8 cellular contexts compared by ENCODE assay signal in the genomic region with DNA sequence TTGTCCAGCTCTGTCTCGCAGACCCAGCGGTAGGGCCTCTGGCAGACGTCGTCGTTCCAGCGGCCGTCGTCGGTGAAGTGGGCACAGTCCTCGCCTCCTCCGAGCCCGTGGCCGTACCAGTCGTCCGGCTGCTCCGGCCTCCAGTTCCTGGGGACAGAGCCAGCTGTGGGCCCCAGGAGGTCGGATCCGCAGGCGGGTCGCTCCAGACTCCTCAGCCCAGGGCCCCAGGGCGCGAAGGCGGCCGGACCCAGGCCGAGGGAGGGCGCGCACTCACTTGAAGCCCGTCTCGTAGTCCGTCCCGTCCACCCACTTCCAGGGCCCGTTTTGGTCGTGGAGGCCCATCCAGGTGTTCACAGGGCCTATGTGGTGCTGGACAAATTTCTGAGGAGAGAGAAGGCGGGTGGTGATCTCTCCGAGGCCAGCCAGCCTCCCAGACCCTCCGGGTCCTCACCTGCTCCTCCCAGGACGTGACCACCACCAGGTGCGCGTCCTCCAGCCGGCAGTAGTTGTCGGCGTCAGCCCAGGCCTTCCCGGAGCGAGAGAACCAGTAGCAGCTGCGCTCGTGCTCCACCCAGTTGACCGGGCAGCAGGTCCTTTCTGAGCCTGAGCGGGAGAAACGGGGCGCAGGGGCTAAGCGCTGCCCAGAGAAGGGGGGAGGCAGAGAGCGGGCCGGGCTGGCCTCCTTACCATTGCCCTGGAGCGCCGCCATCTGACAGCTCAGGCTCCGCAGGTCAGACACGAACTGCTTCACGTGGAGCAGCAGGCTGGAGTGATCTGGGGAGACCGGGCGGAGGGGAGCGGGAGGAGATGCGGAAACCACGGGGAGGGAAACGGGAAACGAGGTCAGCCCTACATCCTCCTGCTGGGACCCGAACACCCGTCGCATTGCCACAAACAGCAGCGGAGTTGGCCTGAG. TPM values are rescaled to one million over a fixed set of nuclear protein-coding genes. Genes with fewer than 3 reads are reported as not detected.
DNase-seq lines count a peak whose midpoint lies in the region; ATAC-seq and TF ChIP-seq lines count a peak whose summit lies in the region.

No MANE protein-coding gene starts in this region.

- no CpG with 5 or more reads among the region's 69 CpGs for WGBS in H9 (ENCODE audit: extremely low coverage, insufficient read length, low lambda C conversion rate)
- WGBS in esophagus muscularis mucosa, result 29% methylated on average over 17 of the region's 69 CpGs
- WGBS in neuronal stem cell (ENCODE audit: extremely low coverage in 2 of 2, insufficient read length in 2 of 2, insufficient replicate concordance in 1 of 2), 2 donors, result no CpG with 5 or more reads among the region's 69 CpGs

- H2BK20ac ChIP-seq in H9 (ENCODE audit: low read depth, low read length, poor library complexity, severe bottlenecking), result no peak overlapping the region

- H3K9me3 ChIP-seq in H9 (ENCODE audit: control insufficient read depth, low read depth, low read length), result no peaks in the 10 kb centered on the region
- H3K9me3 ChIP-seq in esophagus muscularis mucosa, result peaks cover 0 to 10% (median 9%) of the 10 kb centered on the region in 4 donors
- H3K9me3 ChIP-seq in neuronal stem cell (replicated peaks in 1 of 2; ENCODE audit: control insufficient read depth in 2 of 2, insufficient read depth in 1 of 2, low read depth in 1 of 2, low read length in 2 of 2), result peaks cover 0 to 10% of the 10 kb centered on the region in 2 donors

- no peak overlapping the region for H4K5ac ChIP-seq in H9 (ENCODE audit: insufficient read length, low read depth, low read length)

- TF ChIP-seq POLR2A in esophagus muscularis mucosa (IDR thresholded peaks at IDR 0.05; ENCODE audit: low read depth), result no peak

- H2BK15ac ChIP-seq in H9 (ENCODE audit: low read depth, low read length) (no peak overlapping the region), neuronal stem cell (ENCODE audit: low read length) (peak overlapping the region; percentile 38)

- H2AK5ac ChIP-seq in H9 (ENCODE audit: insufficient read length, low read length) (no peak overlapping the region), neuronal stem cell (ENCODE audit: low read depth, low read length) (no peak overlapping the region)

- peaks cover 16% of the 10 kb centered on the region for H3K23me2 ChIP-seq in H9 (ENCODE audit: insufficient read length, low read depth, low read length, poor library complexity, severe bottlenecking)

- H4K91ac ChIP-seq in H9 (ENCODE audit: insufficient read length, low read depth, low read length), result no peak overlapping the region
- H4K91ac ChIP-seq in neuronal stem cell (ENCODE audit: low read depth, low read length, poor library complexity), result no peak overlapping the region

- DNase-seq in H9, result peak; percentile 96
- peak; percentile 69 for DNase-seq in activated CD4-positive, alpha-beta memory T cell treated with anti-CD3 and anti-CD28 coated beads, Interleukin-2, amount 10 ng/mL, durations not matched to agents 7 days and 5 days
- no peak for DNase-seq in esophagus muscularis mucosa (ENCODE audit: extremely low spot score)
- DNase-seq in neuronal stem cell (ENCODE audit: low spot score), result peak; percentile 67
- peak; percentile 70 for DNase-seq in ureter (ENCODE audit: low spot score)
- DNase-seq in HuH-7.5 (ENCODE audit: low spot score), result no peak
- no peak for DNase-seq in EL

- POLR2A ChIA-PET in activated CD4-positive, alpha-beta memory T cell treated with anti-CD3 and anti-CD28 coated beads, Interleukin-2, amount 10 ng/mL, durations not matched to agents 7 days and 5 days (lab: Charles Lee), result no interaction called here

- no peak overlapping the region for H3K9ac ChIP-seq in H9 (ENCODE audit: extremely low read depth, insufficient read length, low read length)
- peak overlapping the region; percentile 65 for H3K9ac ChIP-seq in neuronal stem cell (ENCODE audit: low read depth, low read length, poor library complexity)

- H3K79me1 ChIP-seq in H9 (ENCODE audit: insufficient read depth, low read depth, low read length, poor library complexity, severe bottlenecking) (no peaks in the 10 kb centered on the region), neuronal stem cell (ENCODE audit: low read depth, low read length) (peaks cover 2% of the 10 kb centered on the region)

- peaks cover 26% of the 10 kb centered on the region for H3K27me3 Mint-ChIP-seq in H9 (ENCODE audit: low read depth)
- peaks cover 19% of the 10 kb centered on the region for H3K27me3 Mint-ChIP-seq in activated CD4-positive, alpha-beta memory T cell treated with anti-CD3 and anti-CD28 coated beads, Interleukin-2, amount 10 ng/mL, durations not matched to agents 7 days and 5 days

- H3K36me3 ChIP-seq in esophagus muscularis mucosa (no peaks in the 10 kb centered on the region), neuronal stem cell (replicated peaks in 1 of 2; ENCODE audit: control insufficient read depth in 2 of 2, insufficient read depth in 2 of 2, low read length in 2 of 2) (peaks cover 0 to 10% of the 10 kb centered on the region in 2 donors)

- ATAC-seq in HG03025 (IDR thresholded peaks at IDR 0.05; ENCODE audit: low FRiP score, unreplicated experiment), result no peak

- H2BK12ac ChIP-seq in H9 (ENCODE audit: insufficient read length, low read depth, low read length) (no peak overlapping the region), neuronal stem cell (ENCODE audit: low read length) (peak overlapping the region; percentile 76)

- H2BK120ac ChIP-seq in H9 (ENCODE audit: low read depth, low read length, poor library complexity, severe bottlenecking) (no peak overlapping the region), neuronal stem cell (ENCODE audit: low read depth, low read length) (peak overlapping the region; percentile 40)

- peaks cover 0 to 5% (median 0%) of the 10 kb centered on the region in 3 experiments; a peak in 3 of 7 replicates for H3K36me3 Mint-ChIP-seq in H9 (ENCODE audit: insufficient read depth in 1 of 3, low read depth in 3 of 3)
- no peaks in the 10 kb centered on the region for H3K36me3 Mint-ChIP-seq in activated CD4-positive, alpha-beta memory T cell treated with anti-CD3 and anti-CD28 coated beads, Interleukin-2, amount 10 ng/mL, durations not matched to agents 7 days and 5 days (ENCODE audit: low read depth)

- no peaks in the 10 kb centered on the region for H4K20me1 ChIP-seq in H9 (ENCODE audit: control insufficient read depth, insufficient read depth, insufficient read length)

- TF ChIP-seq CTCF in H9 (conservative IDR thresholded peaks at IDR 0.05), result peak; percentile 57
- TF ChIP-seq CTCF in esophagus muscularis mucosa (IDR thresholded peaks at IDR 0.05), result no peak

- H3K27ac ChIP-seq in H9 (ENCODE audit: insufficient read length, low read depth, low read length) (no peak overlapping the region), esophagus muscularis mucosa (replicated peaks in 1 of 4) (no peak overlapping the region), neuronal stem cell (replicated peaks; ENCODE audit: low read length) (no peak overlapping the region)

- no peaks in the 10 kb centered on the region for H3K79me2 ChIP-seq in H9 (ENCODE audit: insufficient read depth, low read length)

- H4K8ac ChIP-seq in H9 (replicated peaks; ENCODE audit: insufficient read length, low read depth, low read length) (no peak overlapping the region), neuronal stem cell (ENCODE audit: low read depth, low read length) (no peak overlapping the region)

- H3K18ac ChIP-seq in H9 (ENCODE audit: insufficient read length, low read depth, low read length), result peak overlapping the region; percentile 4
- H3K18ac ChIP-seq in neuronal stem cell (ENCODE audit: low read length), result peak overlapping the region; percentile 96

- H3K4me3 Mint-ChIP-seq in H9, result no peak overlapping the region; a peak in 1 of 5 replicates
- no peak overlapping the region for H3K4me3 Mint-ChIP-seq in activated CD4-positive, alpha-beta memory T cell treated with anti-CD3 and anti-CD28 coated beads, Interleukin-2, amount 10 ng/mL, durations not matched to agents 7 days and 5 days

- H3K4ac ChIP-seq in H9 (ENCODE audit: low read depth, low read length), result no peak overlapping the region
- H3K4ac ChIP-seq in neuronal stem cell (ENCODE audit: low read length), result no peak overlapping the region

- peaks cover 5 to 10% of the 10 kb centered on the region in 2 experiments; a peak in 3 of 4 replicates for H3K4me1 Mint-ChIP-seq in H9
- H3K4me1 Mint-ChIP-seq in activated CD4-positive, alpha-beta memory T cell treated with anti-CD3 and anti-CD28 coated beads, Interleukin-2, amount 10 ng/mL, durations not matched to agents 7 days and 5 days, result peaks cover 15% of the 10 kb centered on the region

- no peak overlapping the region for H2AFZ ChIP-seq in H9 (ENCODE audit: low read length)
- no peak overlapping the region for H2AFZ ChIP-seq in neuronal stem cell (ENCODE audit: low read length)

- peak overlapping the region; percentile 11 to 34 (median 30) for H3K4me3 ChIP-seq in esophagus muscularis mucosa
- peak overlapping the region in 1 of 2 donors; percentile 40 for H3K4me3 ChIP-seq in neuronal stem cell (ENCODE audit: low read length in 2 of 2)

- H3K14ac ChIP-seq in H9 (ENCODE audit: insufficient read depth, low read length), result 0 out of 2 replicates have a peak overlapping the region, but pooled peaks have one; percentile 2
- no peak overlapping the region for H3K14ac ChIP-seq in neuronal stem cell (ENCODE audit: low read length)

- H3T11ph ChIP-seq in H9 (ENCODE audit: low read length), result no peak overlapping the region

- H3K23ac ChIP-seq in H9 (ENCODE audit: insufficient read length, low read depth, low read length) (no peak overlapping the region), neuronal stem cell (ENCODE audit: low read depth, low read length, poor library complexity) (peak overlapping the region; percentile 50)

- intact Hi-C loops in esophagus muscularis mucosa (cut with DNase I), result no loop called here

- TF ChIP-seq EP300 in esophagus muscularis mucosa (IDR thresholded peaks at IDR 0.05), result no peak

- peaks cover 5% of the 10 kb centered on the region; the same call in 1 of the 2 replicates for H3K27me3 ChIP-seq in H9 (ENCODE audit: insufficient read depth, low read length)
- H3K27me3 ChIP-seq in esophagus muscularis mucosa, result peaks cover 0 to 61% (median 18%) of the 10 kb centered on the region in 4 donors
- H3K27me3 ChIP-seq in neuronal stem cell (ENCODE audit: control insufficient read depth in 3 of 3, insufficient read depth in 3 of 3, low read depth in 1 of 3, low read length in 3 of 3), result peaks cover 0 to 30% (median 0%) of the 10 kb centered on the region in 3 experiments

- H3K27ac Mint-ChIP-seq in H9, result no peak overlapping the region
- H3K27ac Mint-ChIP-seq in activated CD4-positive, alpha-beta memory T cell treated with anti-CD3 and anti-CD28 coated beads, Interleukin-2, amount 10 ng/mL, durations not matched to agents 7 days and 5 days, result no peak overlapping the region

- H3K9me3 Mint-ChIP-seq in H9, result peaks cover 4 to 8% of the 10 kb centered on the region in 2 experiments; a peak in 4 of 5 replicates
- H3K9me3 Mint-ChIP-seq in activated CD4-positive, alpha-beta memory T cell treated with anti-CD3 and anti-CD28 coated beads, Interleukin-2, amount 10 ng/mL, durations not matched to agents 7 days and 5 days, result no peaks in the 10 kb centered on the region

- H3K56ac ChIP-seq in H9 (ENCODE audit: insufficient read length, low read depth, low read length), result no peak overlapping the region

- H2BK5ac ChIP-seq in H9 (ENCODE audit: insufficient read length, low read length) (no peak overlapping the region), neuronal stem cell (ENCODE audit: low read length) (no peak overlapping the region)

- CTCF ChIA-PET in activated CD4-positive, alpha-beta memory T cell treated with anti-CD3 and anti-CD28 coated beads, Interleukin-2, amount 10 ng/mL, durations not matched to agents 7 days and 5 days (lab: Charles Lee), result interaction anchor here (1.3 kb wide), 1 partner anchor 21 kb away, joined by 3 read pairs; no protein-coding TSS in a partner anchor

- peak overlapping the region; percentile 39 for H3K4me2 ChIP-seq in H9 (ENCODE audit: insufficient read depth, insufficient read length, low read length)
- peak overlapping the region; percentile 43 for H3K4me2 ChIP-seq in neuronal stem cell (ENCODE audit: insufficient read depth, low read length, poor library complexity, severe bottlenecking)

- H3K4me1 ChIP-seq in H9 (ENCODE audit: insufficient read depth, low read length) (no peaks in the 10 kb centered on the region; the same call in 1 of the 2 replicates), esophagus muscularis mucosa (peaks cover 12 to 25% (median 23%) of the 10 kb centered on the region in 4 donors), neuronal stem cell (ENCODE audit: control insufficient read depth in 2 of 2, insufficient read depth in 1 of 2, low read depth in 1 of 2, low read length in 2 of 2) (peaks cover 13 to 15% of the 10 kb centered on the region in 2 donors)

RNA-seq across cellular contexts. Expression of gene ASGR1, which starts 5.2 kb away (rescaled TPM):
- 5.2 and 5.9 TPM in 2 replicates for total RNA-seq in H9 (2021)
- under 1 TPM; 0.60 to 0.73 TPM for total RNA-seq in activated CD4-positive, alpha-beta memory T cell treated with anti-CD3 and anti-CD28 coated beads, Interleukin-2, amount 10 ng/mL, durations not matched to agents 7 days and 5 days
- total RNA-seq in esophagus muscularis mucosa, result 1 to 10 TPM in 1 of 4 donors, under 1 TPM in 1, not detected in 2; 0.52 to 2.5 TPM
- 9.1 TPM for polyA plus RNA-seq in neuronal stem cell (2013, experiment 1 of 2)
- 9.6 TPM for polyA plus RNA-seq in neuronal stem cell (2013, experiment 2 of 2)
- 2.6 TPM for total RNA-seq in ureter

RNA-seq across cellular contexts. Expression of gene DLG4, which starts 45.7 kb away (rescaled TPM):
- total RNA-seq in H9 (2021), result 38.2 and 38.3 TPM in 2 replicates
- 1 to 10 TPM; 5.2 to 5.3 TPM for total RNA-seq in activated CD4-positive, alpha-beta memory T cell treated with anti-CD3 and anti-CD28 coated beads, Interleukin-2, amount 10 ng/mL, durations not matched to agents 7 days and 5 days
- 10 to 100 TPM; 12.3 to 21.4 (median 16.5) TPM for total RNA-seq in esophagus muscularis mucosa
- polyA plus RNA-seq in neuronal stem cell (2013, experiment 1 of 2), result 52.7 TPM
- polyA plus RNA-seq in neuronal stem cell (2013, experiment 2 of 2), result 51.9 TPM
- 26.8 TPM for total RNA-seq in ureter

RNA-seq across cellular contexts. Expression of gene ACADVL, which starts 45.8 kb away (rescaled TPM):
- total RNA-seq in H9 (2021) (272 and 283 TPM in 2 replicates), esophagus muscularis mucosa (100 to 1,000 TPM; 250 to 662 (median 544) TPM), ureter (855 TPM)
- 100 to 1,000 TPM; 364 to 370 TPM for total RNA-seq in activated CD4-positive, alpha-beta memory T cell treated with anti-CD3 and anti-CD28 coated beads, Interleukin-2, amount 10 ng/mL, durations not matched to agents 7 days and 5 days
- polyA plus RNA-seq in neuronal stem cell (2013, experiment 1 of 2), result 270 TPM
- 258 TPM for polyA plus RNA-seq in neuronal stem cell (2013, experiment 2 of 2)

RNA-seq across cellular contexts. Expression of gene ASGR2, which starts 59.3 kb away (rescaled TPM):
- not detected in 2 replicates for total RNA-seq in H9 (2021)
- not detected for total RNA-seq in activated CD4-positive, alpha-beta memory T cell treated with anti-CD3 and anti-CD28 coated beads, Interleukin-2, amount 10 ng/mL, durations not matched to agents 7 days and 5 days
- total RNA-seq in esophagus muscularis mucosa, result 1 to 10 TPM in 1 of 4 donors, under 1 TPM in 2, not detected in 1; 0.32 to 1.5 (median 0.42) TPM
- polyA plus RNA-seq in neuronal stem cell (2013, experiment 1 of 2), result not detected
- 0.03 TPM for polyA plus RNA-seq in neuronal stem cell (2013, experiment 2 of 2)
- total RNA-seq in ureter, result not detected

Comparison
In these comparisons a context has a peak if more than half of its experiments do, and no peak if none do; other contexts are left out.
1. DNase-seq: peak in H9 (single experiment), activated CD4-positive, alpha-beta memory T cell treated with anti-CD3 and anti-CD28 coated beads, Interleukin-2, amount 10 ng/mL, durations not matched to agents 7 days and 5 days (single experiment), neuronal stem cell (single experiment) and ureter (single experiment); none in esophagus muscularis mucosa (single experiment), HuH-7.5 (single experiment) and EL (single experiment).